Comparison of ENCODE assay signal across 1 cellular context in genomic region chr17:55265434-55266021, GRCh38.
TF ChIP-seq lines count a peak whose summit lies in the region.

No MANE protein-coding gene starts in this region.

TF ChIP-seq in GM23338, 12 proteins besides CTCF, POLR2A, EP300 and RAD21 (continued from another document):
- TF ChIP-seq ZNF462 (CRISPR knock-in tag; IDR thresholded peaks at IDR 0.05), result no peak
- no peak for TF ChIP-seq CREB1 (CRISPR knock-in tag; IDR thresholded peaks at IDR 0.05; ENCODE audit: low read depth)
- no peak for TF ChIP-seq ZNF114 (CRISPR knock-in tag; IDR thresholded peaks at IDR 0.05)
- TF ChIP-seq NANOG (IDR thresholded peaks at IDR 0.05; ENCODE audit: borderline replicate concordance), result no peak
- no peak for TF ChIP-seq EZH2phosphoT487 (IDR thresholded peaks at IDR 0.05; ENCODE audit: unreplicated experiment)
- no peak for TF ChIP-seq EZH2 (IDR thresholded peaks at IDR 0.05; ENCODE audit: low read depth, unreplicated experiment)
- no peak for TF ChIP-seq JUNB (IDR thresholded peaks at IDR 0.05; ENCODE audit: unreplicated experiment)
